In genomic region chr17:81831957-81832607, GRCh38 we compare ENCODE assay signal across 6 cellular contexts. TPM values are rescaled to one million over a fixed set of nuclear protein-coding genes. Genes with fewer than 3 reads are reported as not detected.
DNase-seq lines count a peak whose midpoint lies in the region; ATAC-seq and TF ChIP-seq lines count a peak whose summit lies in the region.

No MANE protein-coding gene starts in this region.

- H3K27me3 ChIP-seq in ACC112 (ENCODE audit: insufficient read depth, low read length): no peaks in the 10 kb centered on the region
- H3K27me3 ChIP-seq in heart left ventricle: no peaks in the 10 kb centered on the region

- H3K79me2 ChIP-seq in ACC112 (ENCODE audit: control insufficient read depth, insufficient read depth, low read length, unreplicated experiment): peaks cover 8% of the 10 kb centered on the region

- H3K27ac ChIP-seq in ACC112 (ENCODE audit: low read depth, low read length): peak overlapping the region; percentile 67
- H3K27ac ChIP-seq in heart left ventricle: peak overlapping the region; percentile 20 to 95 (median 93)

- intact Hi-C loops in heart left ventricle (cut with DNase I): no loop called here

- ATAC-seq in HG03196 (IDR thresholded peaks at IDR 0.05; ENCODE audit: unreplicated experiment) (peak; percentile 4), heart left ventricle (peak; percentile 23 to 52 (median 32))

- peak; percentile 40 for DNase-seq in activated CD4-positive, alpha-beta T cell treated with anti-CD3 and anti-CD28 coated beads, Interleukin-2, amount 50 U/mL, for 1 hour
- DNase-seq in heart left ventricle: peak in 1 of 5 donors; percentile 49
- peak; percentile 15 to 26 for DNase-seq in stimulated activated CD8-positive, alpha-beta memory T cell treated with anti-CD3 and anti-CD28 coated beads, Interleukin-2, amount 100 ng/mL, for 48 hours (ENCODE audit: low read depth in 2 of 2)
- no peak for DNase-seq in NCI-H187 (lab: John Stamatoyannopoulos, UW)

- H3K9me3 ChIP-seq in heart left ventricle: no peaks in the 10 kb centered on the region

- TF ChIP-seq CTCF in heart left ventricle (IDR thresholded peaks at IDR 0.05): no peak

- H3K4me3 ChIP-seq in ACC112 (ENCODE audit: low read depth, low read length) (peak overlapping the region; percentile 93), heart left ventricle (peak overlapping the region; percentile 59 to 98 (median 90))

- peak overlapping the region; percentile 65 for H2AFZ ChIP-seq in ACC112 (ENCODE audit: low read length, unreplicated experiment)

- WGBS in heart left ventricle, 4 donors: 19 to 28% (median 24%) methylated on average over 18 of the region's 18 CpGs

- H3K4me1 ChIP-seq in ACC112 (ENCODE audit: control insufficient read depth, insufficient read depth, low read length, unreplicated experiment) (peaks cover 11% of the 10 kb centered on the region), heart left ventricle (peaks cover 0 to 39% (median 23%) of the 10 kb centered on the region in 12 donors)

- no peak for TF ChIP-seq POLR2A in heart left ventricle (IDR thresholded peaks at IDR 0.05)

- H3K36me3 ChIP-seq in ACC112 (ENCODE audit: insufficient read depth, low read length): no peaks in the 10 kb centered on the region
- no peaks in the 10 kb centered on the region for H3K36me3 ChIP-seq in heart left ventricle

RNA-seq across cellular contexts. Expression of gene MCRIP1, which starts 1.0 kb away (rescaled TPM):
- 100 to 1,000 TPM in 5 of 9 donors, 10 to 100 TPM in 4; 74.8 to 134 (median 102) TPM for total RNA-seq in heart left ventricle
- 100 to 1,000 TPM; 159 to 266 TPM for polyA plus RNA-seq in heart left ventricle

RNA-seq across cellular contexts. Expression of gene PPP1R27, which starts 2.8 kb away (rescaled TPM):
- total RNA-seq in heart left ventricle: not detected
- not detected for polyA plus RNA-seq in heart left ventricle

RNA-seq across cellular contexts. Expression of gene GCGR, which starts 28.1 kb away (rescaled TPM):
- not detected for total RNA-seq in heart left ventricle
- not detected for polyA plus RNA-seq in heart left ventricle

RNA-seq across cellular contexts. Expression of gene P4HB, which starts 28.3 kb away (rescaled TPM):
- 100 to 1,000 TPM; 280 to 763 (median 374) TPM for total RNA-seq in heart left ventricle
- polyA plus RNA-seq in heart left ventricle: 100 to 1,000 TPM; 246 to 584 TPM

RNA-seq across cellular contexts. Expression of gene ARHGDIA, which starts 39.1 kb away (rescaled TPM):
- total RNA-seq in heart left ventricle: 100 to 1,000 TPM in 6 of 9 donors, 10 to 100 TPM in 3; 81.4 to 268 (median 152) TPM
- polyA plus RNA-seq in heart left ventricle: 100 to 1,000 TPM in 1 of 2 donors, 10 to 100 TPM in 1; 81.7 to 296 TPM

Comparison
In these comparisons a context has a peak if more than half of its experiments do, and no peak if none do; other contexts are left out.
1. DNase-seq: peak in activated CD4-positive, alpha-beta T cell treated with anti-CD3 and anti-CD28 coated beads, Interleukin-2, amount 50 U/mL, for 1 hour (single experiment) and stimulated activated CD8-positive, alpha-beta memory T cell treated with anti-CD3 and anti-CD28 coated beads, Interleukin-2, amount 100 ng/mL, for 48 hours (2 of 2); none in NCI-H187 (0 of 2).